In genomic region chr1:152998476-152998875, GRCh38 we compare ENCODE assay signal across 22 cellular contexts. TPM values are rescaled to one million over a fixed set of nuclear protein-coding genes. Genes with fewer than 3 reads are reported as not detected.
DNase-seq lines count a peak whose midpoint lies in the region; ATAC-seq and TF ChIP-seq lines count a peak whose summit lies in the region.
"Had no signal": no experiment of that assay in that cellular context is flagged by ENCODE, and none has a peak within 500 bp of the region (broad histone marks: within the 10 kb centered on the region; RNA-seq: fewer than 3 reads in every experiment).

No MANE protein-coding gene starts in this region.

- no peak for ATAC-seq in GM23338
- no peak for ATAC-seq in naive thymus-derived CD4-positive, alpha-beta T cell
- ATAC-seq in activated naive CD8-positive, alpha-beta T cell treated with anti-CD3 and anti-CD28 coated beads, Interleukin-2, amount 50 U/mL, for 24 hours = no peak
- ATAC-seq in right lobe of liver = no peak
- ATAC-seq: A549, GM12878, HCT116 had no signal

- H3K27me3 ChIP-seq in GM23338 (ENCODE audit: insufficient read depth) = no peaks in the 10 kb centered on the region
- no peaks in the 10 kb centered on the region for H3K27me3 ChIP-seq in esophagus squamous epithelium
- no peaks in the 10 kb centered on the region for H3K27me3 ChIP-seq in naive thymus-derived CD4-positive, alpha-beta T cell (ENCODE audit: control insufficient read depth in 2 of 2, insufficient read depth in 2 of 2, low read length in 2 of 2)
- H3K27me3 ChIP-seq in right lobe of liver = no peaks in the 10 kb centered on the region
- H3K27me3 ChIP-seq: BE2C had no signal

- H3K36me3 ChIP-seq in GM23338 (ENCODE audit: insufficient read depth) = no peaks in the 10 kb centered on the region
- no peaks in the 10 kb centered on the region for H3K36me3 ChIP-seq in esophagus squamous epithelium
- H3K36me3 ChIP-seq in naive thymus-derived CD4-positive, alpha-beta T cell (ENCODE audit: control insufficient read depth in 2 of 3, insufficient read depth in 3 of 3, low read length in 3 of 3) = no peaks in the 10 kb centered on the region
- H3K36me3 ChIP-seq in right lobe of liver = no peaks in the 10 kb centered on the region
- H3K36me3 ChIP-seq: BE2C; BLaER1 treated with 17β-estradiol and CSF1 and Interleukin-3, amounts not matched to agents 10 nM and 100 nM had no signal

- no peak overlapping the region for H3K4me3 Mint-ChIP-seq in GM23338
- H3K4me3 Mint-ChIP-seq in naive thymus-derived CD4-positive, alpha-beta T cell = no peak overlapping the region
- H3K4me3 Mint-ChIP-seq in activated naive CD8-positive, alpha-beta T cell treated with anti-CD3 and anti-CD28 coated beads, Interleukin-2, amount 50 U/mL, for 24 hours = no peak overlapping the region
- H3K4me3 Mint-ChIP-seq: CD4-positive, alpha-beta memory T cell; H9 had no signal

- peaks cover 8% of the 10 kb centered on the region; the same call in 2 of the 3 replicates for H3K9me3 Mint-ChIP-seq in GM23338
- H3K9me3 Mint-ChIP-seq in naive thymus-derived CD4-positive, alpha-beta T cell = peaks cover 0 to 19% (median 5%) of the 10 kb centered on the region in 11 donors
- peaks cover 4% of the 10 kb centered on the region for H3K9me3 Mint-ChIP-seq in activated naive CD8-positive, alpha-beta T cell treated with anti-CD3 and anti-CD28 coated beads, Interleukin-2, amount 50 U/mL, for 24 hours

- no peak overlapping the region for H3K27ac Mint-ChIP-seq in GM23338
- H3K27ac Mint-ChIP-seq in naive thymus-derived CD4-positive, alpha-beta T cell = no peak overlapping the region
- H3K27ac Mint-ChIP-seq in activated naive CD8-positive, alpha-beta T cell treated with anti-CD3 and anti-CD28 coated beads, Interleukin-2, amount 50 U/mL, for 24 hours = no peak overlapping the region
- H3K27ac Mint-ChIP-seq: CD4-positive, alpha-beta memory T cell; H9 had no signal

- intact Hi-C loops in esophagus squamous epithelium (cut with DNase I) (no loop called here), right lobe of liver (cut with DNase I) (no loop called here)
- intact Hi-C loops in naive thymus-derived CD4-positive, alpha-beta T cell (cut with micrococcal nuclease) = no loop called here

- no peaks in the 10 kb centered on the region for H3F3A ChIP-seq in GM23338 (replicated peaks; ENCODE audit: low read depth)

- TF ChIP-seq CTCF in GM23338 (conservative IDR thresholded peaks at IDR 0.05; ENCODE audit: low read depth in 2 of 2) (no peak), esophagus squamous epithelium (IDR thresholded peaks at IDR 0.05) (no peak), right lobe of liver (IDR thresholded peaks at IDR 0.05) (no peak)

- H3K27ac ChIP-seq in GM23338 (ENCODE audit: low read depth) = no peak overlapping the region
- H3K27ac ChIP-seq in epithelial cell of prostate = peak overlapping the region; percentile 77
- peak overlapping the region; percentile 17 to 91 (median 79) for H3K27ac ChIP-seq in esophagus squamous epithelium
- H3K27ac ChIP-seq in naive thymus-derived CD4-positive, alpha-beta T cell (ENCODE audit: low read depth, low read length) = no peak overlapping the region
- no peak overlapping the region for H3K27ac ChIP-seq in right lobe of liver
- H3K27ac ChIP-seq: A549; BLaER1 treated with 17β-estradiol and CSF1 and Interleukin-3, amounts not matched to agents 10 nM and 100 nM; GM23248 had no signal

- peaks cover 2% of the 10 kb centered on the region for H3K27me3 Mint-ChIP-seq in GM23338 (ENCODE audit: insufficient read depth, low read depth, poor library complexity)
- peaks cover 14 to 28% (median 24%) of the 10 kb centered on the region in 5 donors for H3K27me3 Mint-ChIP-seq in naive thymus-derived CD4-positive, alpha-beta T cell
- H3K27me3 Mint-ChIP-seq in activated naive CD8-positive, alpha-beta T cell treated with anti-CD3 and anti-CD28 coated beads, Interleukin-2, amount 50 U/mL, for 24 hours = peaks cover 16% of the 10 kb centered on the region

- DNase-seq in GM23338 (ENCODE audit: low spot score) (no peak), epithelial cell of prostate (ENCODE audit: low read depth, low spot score) (no peak), esophagus squamous epithelium (lab: John Stamatoyannopoulos, UW) (no peak), right lobe of liver (no peak)
- no peak for DNase-seq in naive thymus-derived CD4-positive, alpha-beta T cell
- no peak for DNase-seq in activated naive CD8-positive, alpha-beta T cell treated with anti-CD3 and anti-CD28 coated beads, Interleukin-2, amount 50 U/mL, for 24 hours
- DNase-seq: 8988T; ACHN; AML-193; BE2C; Caco-2; CD4-positive, alpha-beta memory T cell; DMS153; EL; GDM1; GM23248; H9 had no signal

- no peak for TF ChIP-seq POLR2A in esophagus squamous epithelium (IDR thresholded peaks at IDR 0.05)
- TF ChIP-seq POLR2A in right lobe of liver (IDR thresholded peaks at IDR 0.05) = no peak

- peak overlapping the region; percentile 48; the same call in 1 of the 2 replicates for H2AFZ ChIP-seq in GM23338
- H2AFZ ChIP-seq: GM23248 had no signal

- H3K9me3 ChIP-seq in esophagus squamous epithelium = peaks cover 0 to 3% (median 0%) of the 10 kb centered on the region in 3 donors
- no peaks in the 10 kb centered on the region for H3K9me3 ChIP-seq in naive thymus-derived CD4-positive, alpha-beta T cell (ENCODE audit: control insufficient read depth in 2 of 3, low read length in 3 of 3)
- no peaks in the 10 kb centered on the region for H3K9me3 ChIP-seq in right lobe of liver
- H3K9me3 ChIP-seq: BE2C, Caco-2 had no signal

- H4K20me1 ChIP-seq in GM23338 (replicated peaks; ENCODE audit: insufficient read depth) = no peaks in the 10 kb centered on the region
- H4K20me1 ChIP-seq: BLaER1 treated with 17β-estradiol and CSF1 and Interleukin-3, amounts not matched to agents 10 nM and 100 nM had no signal

- CTCF ChIA-PET in naive thymus-derived CD4-positive, alpha-beta T cell (lab: Charles Lee) = no interaction called here

- H3K4me3 ChIP-seq in GM23338 = no peak overlapping the region
- no peak overlapping the region for H3K4me3 ChIP-seq in esophagus squamous epithelium
- no peak overlapping the region for H3K4me3 ChIP-seq in naive thymus-derived CD4-positive, alpha-beta T cell (ENCODE audit: low read length)
- no peak overlapping the region for H3K4me3 ChIP-seq in right lobe of liver
- H3K4me3 ChIP-seq: A549; BLaER1 treated with 17β-estradiol and CSF1 and Interleukin-3, amounts not matched to agents 10 nM and 100 nM; GM12878; GM23248 had no signal

- H3K79me2 ChIP-seq in GM23338 (replicated peaks; ENCODE audit: insufficient read depth) = no peaks in the 10 kb centered on the region

- POLR2A ChIA-PET in naive thymus-derived CD4-positive, alpha-beta T cell (lab: Charles Lee) = no interaction called here

- WGBS in esophagus squamous epithelium, 2 donors = 83 to 88% methylated on average over 3 to 4 of the region's 4 CpGs
- 68% methylated on average over 3 of the region's 4 CpGs for WGBS in right lobe of liver (ENCODE audit: insufficient coverage, low coverage, low lambda C conversion rate, missing lambda C conversion rate)

- H3K9me2 ChIP-seq in GM23338 (ENCODE audit: insufficient read depth) = no peaks in the 10 kb centered on the region

- no peak overlapping the region for H3K4me2 ChIP-seq in GM23338
- H3K4me2 ChIP-seq: A549; BLaER1 treated with 17β-estradiol and CSF1 and Interleukin-3, amounts not matched to agents 10 nM and 100 nM had no signal

- no peaks in the 10 kb centered on the region; the same call in 2 of the 3 replicates for H3K36me3 Mint-ChIP-seq in GM23338 (ENCODE audit: low read depth)
- H3K36me3 Mint-ChIP-seq in naive thymus-derived CD4-positive, alpha-beta T cell = no peaks in the 10 kb centered on the region
- no peaks in the 10 kb centered on the region for H3K36me3 Mint-ChIP-seq in activated naive CD8-positive, alpha-beta T cell treated with anti-CD3 and anti-CD28 coated beads, Interleukin-2, amount 50 U/mL, for 24 hours (ENCODE audit: low read depth)
- H3K36me3 Mint-ChIP-seq: CD4-positive, alpha-beta memory T cell had no signal

- H3K4me1 ChIP-seq in GM23338 (ENCODE audit: insufficient read depth) = no peaks in the 10 kb centered on the region; the same call in 1 of the 2 replicates
- peaks cover 0 to 48% (median 0%) of the 10 kb centered on the region in 3 donors for H3K4me1 ChIP-seq in esophagus squamous epithelium
- no peaks in the 10 kb centered on the region for H3K4me1 ChIP-seq in naive thymus-derived CD4-positive, alpha-beta T cell (ENCODE audit: control insufficient read depth in 2 of 2, insufficient read depth in 2 of 2, low read length in 2 of 2)
- no peaks in the 10 kb centered on the region for H3K4me1 ChIP-seq in right lobe of liver
- H3K4me1 ChIP-seq: A549, BE2C had no signal

- peaks cover 11% of the 10 kb centered on the region; the same call in 2 of the 3 replicates for H3K4me1 Mint-ChIP-seq in GM23338
- peaks cover 0 to 1% (median 0%) of the 10 kb centered on the region in 7 donors for H3K4me1 Mint-ChIP-seq in naive thymus-derived CD4-positive, alpha-beta T cell
- no peaks in the 10 kb centered on the region for H3K4me1 Mint-ChIP-seq in activated naive CD8-positive, alpha-beta T cell treated with anti-CD3 and anti-CD28 coated beads, Interleukin-2, amount 50 U/mL, for 24 hours
- H3K4me1 Mint-ChIP-seq: CD4-positive, alpha-beta memory T cell had no signal

RNA-seq across cellular contexts. Expression of gene SPRR3, which starts 3.1 kb away (rescaled TPM):
- not detected in 2 replicates for total RNA-seq in GM23338 (2014; rRNA removed; shearing (Covaris generic))
- polyA plus RNA-seq in GM23338 (2016; fragmentation: Nextera tagmentation; extraction: Ambion mirVana) = not detected in 2 replicates
- total RNA-seq in esophagus squamous epithelium = over 10,000 TPM in 1 of 4 donors, 1,000 to 10,000 TPM in 3; 7,283 to 22,357 (median 8,768) TPM
- not detected for total RNA-seq in naive thymus-derived CD4-positive, alpha-beta T cell
- not detected for polyA plus RNA-seq in naive thymus-derived CD4-positive, alpha-beta T cell
- under 1 TPM in 1 of 6 experiments, not detected in 5; 0.31 TPM for total RNA-seq in right lobe of liver
- total RNA-seq: CD4-positive, alpha-beta memory T cell; GM12878; GM23248; H4; H9 had no signal
- polyA plus RNA-seq: A549; CD4-positive, alpha-beta memory T cell; GM12878; GM23248 had no signal

RNA-seq across cellular contexts. Expression of gene SPRR1A, which starts 14.6 kb away (rescaled TPM):
- not detected in 2 replicates for total RNA-seq in GM23338 (2014; rRNA removed; shearing (Covaris generic))
- not detected in 2 replicates for polyA plus RNA-seq in GM23338 (2016; fragmentation: Nextera tagmentation; extraction: Ambion mirVana)
- total RNA-seq in esophagus squamous epithelium = 1,000 to 10,000 TPM in 1 of 4 donors, 100 to 1,000 TPM in 2, 10 to 100 TPM in 1; 57.4 to 1,951 (median 348) TPM
- total RNA-seq in naive thymus-derived CD4-positive, alpha-beta T cell = not detected
- not detected for polyA plus RNA-seq in naive thymus-derived CD4-positive, alpha-beta T cell
- not detected for total RNA-seq in right lobe of liver
- total RNA-seq: Caco-2; CD4-positive, alpha-beta memory T cell; GM12878; GM23248; H4; H9 had no signal
- polyA plus RNA-seq: A549; CD4-positive, alpha-beta memory T cell; GM12878; GM23248 had no signal

RNA-seq across cellular contexts. Expression of gene SPRR4, which starts 28.0 kb away (rescaled TPM):
- not detected in 2 replicates for total RNA-seq in GM23338 (2014; rRNA removed; shearing (Covaris generic))
- polyA plus RNA-seq in GM23338 (2016; fragmentation: Nextera tagmentation; extraction: Ambion mirVana) = not detected in 2 replicates
- 1 to 10 TPM in 2 of 4 donors, under 1 TPM in 1, not detected in 1; 0.64 to 6.4 (median 1.3) TPM for total RNA-seq in esophagus squamous epithelium
- not detected for total RNA-seq in naive thymus-derived CD4-positive, alpha-beta T cell
- polyA plus RNA-seq in naive thymus-derived CD4-positive, alpha-beta T cell = not detected
- not detected for total RNA-seq in right lobe of liver
- total RNA-seq: Caco-2; CD4-positive, alpha-beta memory T cell; GM12878; GM23248; H4; H9 had no signal
- polyA plus RNA-seq: A549; CD4-positive, alpha-beta memory T cell; GM12878; GM23248 had no signal

RNA-seq across cellular contexts. Expression of gene SPRR1B, which starts 32.5 kb away (rescaled TPM):
- not detected in 2 replicates for total RNA-seq in GM23338 (2014; rRNA removed; shearing (Covaris generic))
- not detected in 2 replicates for polyA plus RNA-seq in GM23338 (2016; fragmentation: Nextera tagmentation; extraction: Ambion mirVana)
- total RNA-seq in esophagus squamous epithelium (1,000 to 10,000 TPM in 1 of 4 donors, 100 to 1,000 TPM in 3; 102 to 3,090 (median 871) TPM), right lobe of liver (not detected)
- total RNA-seq in naive thymus-derived CD4-positive, alpha-beta T cell = not detected
- polyA plus RNA-seq in naive thymus-derived CD4-positive, alpha-beta T cell = not detected
- total RNA-seq: Caco-2; CD4-positive, alpha-beta memory T cell; GM12878; GM23248; H4; H9 had no signal
- polyA plus RNA-seq: A549; CD4-positive, alpha-beta memory T cell; GM12878; GM23248 had no signal

RNA-seq across cellular contexts. Expression of gene SPRR2D, which starts 42.4 kb away (rescaled TPM):
- total RNA-seq in GM23338 (2014; rRNA removed; shearing (Covaris generic)) = not detected in 2 replicates
- not detected in 2 replicates for polyA plus RNA-seq in GM23338 (2016; fragmentation: Nextera tagmentation; extraction: Ambion mirVana)
- 1,000 to 10,000 TPM in 1 of 4 donors, 100 to 1,000 TPM in 2, 1 to 10 TPM in 1; 8.2 to 1,680 (median 542) TPM for total RNA-seq in esophagus squamous epithelium
- total RNA-seq in naive thymus-derived CD4-positive, alpha-beta T cell = not detected
- not detected for polyA plus RNA-seq in naive thymus-derived CD4-positive, alpha-beta T cell
- total RNA-seq in right lobe of liver = not detected
- total RNA-seq: Caco-2; CD4-positive, alpha-beta memory T cell; GM12878; GM23248; H4; H9 had no signal
- polyA plus RNA-seq: A549; CD4-positive, alpha-beta memory T cell; GM23248 had no signal

Comparison
In these comparisons a context has a peak if more than half of its experiments do, and no peak if none do; other contexts are left out.
1. H3K27ac ChIP-seq: peak in epithelial cell of prostate (single experiment) and esophagus squamous epithelium (4 of 4); none in GM23338 (single experiment), naive thymus-derived CD4-positive, alpha-beta T cell (single experiment) and right lobe of liver (0 of 3).
2. RNA of gene SPRR3, which starts 3.1 kb away (total RNA-seq): 7,283 to 22,357 TPM in esophagus squamous epithelium; 0.31 TPM in right lobe of liver, not detected in GM23338 and not detected in naive thymus-derived CD4-positive, alpha-beta T cell; every median in the first group is over 1,000 times any median in the second.
3. RNA of gene SPRR1A, which starts 14.6 kb away (total RNA-seq): 57.4 to 1,951 TPM in esophagus squamous epithelium; not detected in GM23338, not detected in naive thymus-derived CD4-positive, alpha-beta T cell and not detected in right lobe of liver; every median in the first group is over 10 times any median in the second.